Comparison of ENCODE assay signal across 8 cellular contexts in the genomic region with DNA sequence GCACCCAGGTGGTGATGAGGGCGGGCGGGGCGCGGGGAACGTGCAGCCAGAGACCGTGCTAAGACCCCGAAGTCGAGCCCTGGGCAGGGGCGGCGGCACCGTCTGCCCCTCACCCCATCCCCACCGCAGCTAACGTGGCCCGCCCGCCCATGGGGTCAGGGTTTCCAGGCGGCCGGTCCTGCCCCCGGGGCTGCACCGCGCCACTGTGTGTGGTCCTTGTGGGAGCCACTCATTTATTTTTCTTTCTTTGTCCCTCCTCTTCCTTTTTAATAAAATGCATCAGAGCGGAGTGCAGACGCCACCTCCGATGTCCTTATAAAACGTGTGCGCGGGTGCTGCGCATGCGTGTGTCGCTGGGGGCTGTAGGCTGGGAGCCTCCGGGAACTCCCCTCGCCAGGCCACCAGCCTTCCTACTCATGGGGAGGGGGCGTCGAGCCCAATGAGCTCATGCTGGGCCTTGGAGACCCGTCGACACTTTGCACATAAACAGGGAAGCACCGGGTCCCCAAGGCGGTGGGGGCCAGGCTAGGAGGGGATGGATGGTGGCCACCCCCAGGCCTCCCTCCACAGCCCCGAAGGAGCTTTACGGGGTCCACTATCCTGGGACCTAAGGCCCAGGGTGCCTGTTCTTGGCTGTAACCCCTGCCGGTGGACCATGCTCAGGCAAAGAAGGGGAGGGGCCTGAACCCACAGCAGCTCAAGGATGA. TPM values are rescaled to one million over a fixed set of nuclear protein-coding genes. Genes with fewer than 3 reads are reported as not detected.
DNase-seq lines count a peak whose midpoint lies in the region; ATAC-seq and TF ChIP-seq lines count a peak whose summit lies in the region.
"Had no signal": no experiment of that assay in that cellular context is flagged by ENCODE, and none has a peak within 500 bp of the region (broad histone marks: within the 10 kb centered on the region; RNA-seq: fewer than 3 reads in every experiment).

No MANE protein-coding gene starts in this region.

- no peak for TF ChIP-seq CTCF in colonic mucosa (IDR thresholded peaks at IDR 0.05)
- TF ChIP-seq CTCF in lung (IDR thresholded peaks at IDR 0.05; ENCODE audit: control extremely low read depth, extremely low read depth): no peak
- TF ChIP-seq CTCF in suprapubic skin (IDR thresholded peaks at IDR 0.05): no peak

- H3K9ac ChIP-seq in colonic mucosa (ENCODE audit: low read depth in 2 of 2, low read length in 2 of 2): peak overlapping the region; percentile 12 to 56

- peaks cover 6% of the 10 kb centered on the region for H3K4me1 ChIP-seq in colonic mucosa
- H3K4me1 ChIP-seq in lung (ENCODE audit: control insufficient read depth in 2 of 2, insufficient read depth in 2 of 2, low read length in 2 of 2): peaks cover 0 to 12% of the 10 kb centered on the region in 2 donors
- H3K4me1 ChIP-seq in suprapubic skin: peaks cover 28% of the 10 kb centered on the region

- H3K36me3 ChIP-seq in colonic mucosa: no peaks in the 10 kb centered on the region
- no peaks in the 10 kb centered on the region for H3K36me3 ChIP-seq in lung (ENCODE audit: control insufficient read depth in 2 of 2, insufficient read depth in 2 of 2, low read length in 2 of 2)
- no peaks in the 10 kb centered on the region for H3K36me3 ChIP-seq in suprapubic skin

- DNase-seq in SK-N-DZ (ENCODE audit: low spot score): peak; percentile 82
- peak; percentile 33 for DNase-seq in colonic mucosa
- DNase-seq in lung (ENCODE audit: low spot score): peak; percentile 32
- peak; percentile 74 to 84 for DNase-seq in suprapubic skin (ENCODE audit: low spot score in 2 of 2)
- DNase-seq in midbrain (lab: John Stamatoyannopoulos, UW): no peak

- H3K27ac ChIP-seq in colonic mucosa: peak overlapping the region; percentile 42
- H3K27ac ChIP-seq in lung (ENCODE audit: low read depth in 1 of 2, low read length in 1 of 2): peak overlapping the region in 1 of 2 donors; percentile 46
- peak overlapping the region; percentile 82 for H3K27ac ChIP-seq in suprapubic skin

- WGBS in lung, 2 donors: 30 to 47% methylated on average over 31 to 40 of the region's 40 CpGs
- 37% methylated on average over 26 of the region's 40 CpGs for WGBS in suprapubic skin

- no peak for TF ChIP-seq EP300 in suprapubic skin (IDR thresholded peaks at IDR 0.05)

- ATAC-seq in lung (ENCODE audit: insufficient read depth, low FRiP score) (peak; percentile 13), GM21825 (IDR thresholded peaks at IDR 0.05; ENCODE audit: unreplicated experiment) (no peak), GM18519 (IDR thresholded peaks at IDR 0.05; ENCODE audit: low FRiP score, unreplicated experiment) (no peak)
- ATAC-seq: Panc1 had no signal

- H3K27me3 ChIP-seq in colonic mucosa: no peaks in the 10 kb centered on the region
- H3K27me3 ChIP-seq in lung (ENCODE audit: control insufficient read depth, insufficient read depth): no peaks in the 10 kb centered on the region
- H3K27me3 ChIP-seq in suprapubic skin: no peaks in the 10 kb centered on the region

- intact Hi-C loops in colonic mucosa (cut with DNase I): no loop called here

- no peaks in the 10 kb centered on the region for H3K9me3 ChIP-seq in colonic mucosa
- H3K9me3 ChIP-seq in lung (ENCODE audit: control insufficient read depth in 2 of 2, insufficient read depth in 1 of 2, low read length in 1 of 2): peaks cover 0 to 1% of the 10 kb centered on the region in 2 donors
- no peaks in the 10 kb centered on the region for H3K9me3 ChIP-seq in suprapubic skin

- H3K4me3 ChIP-seq in colonic mucosa (peak overlapping the region; percentile 28), lung (no peak overlapping the region), suprapubic skin (peak overlapping the region; percentile 50)

- TF ChIP-seq POLR2A in suprapubic skin (IDR thresholded peaks at IDR 0.05): no peak

RNA-seq across cellular contexts. Expression of gene WNT9A, which starts 59.9 kb away (rescaled TPM):
- 0.38 and 0.44 TPM in 2 replicates for polyA plus RNA-seq in SK-N-DZ (2014; cell fraction: cytosol; rRNA removed)
- 0.46 and 1.2 TPM in 2 replicates for polyA plus RNA-seq in SK-N-DZ (2014; cell fraction: nucleus; rRNA removed)
- total RNA-seq in colonic mucosa: 1 to 10 TPM; 2.6 to 3.3 TPM
- total RNA-seq in lung: 1 to 10 TPM; 5.5 to 8.6 TPM
- polyA plus RNA-seq in lung: 1 to 10 TPM; 2.6 to 4.3 TPM
- 1 to 10 TPM in 2 of 4 donors, under 1 TPM in 2; 0.85 to 2.6 (median 1.1) TPM for total RNA-seq in suprapubic skin
